ENCODE assay signal across 10 cellular contexts in genomic region chr5:57692582-57693487, GRCh38.
A peak's percentile ranks its signal among the peaks of the same experiment; 100 is the strongest.
DNase-seq lines count a peak whose midpoint lies in the region; TF ChIP-seq lines count a peak whose summit lies in the region.
"Had no signal": no experiment of that assay in that cellular context is flagged by ENCODE, and none has a peak within 500 bp of the region (broad histone marks: within the 10 kb centered on the region; RNA-seq: fewer than 3 reads in every experiment).

No MANE protein-coding gene starts in this region.

- H3K4me3 ChIP-seq in LNCaP clone FGC (ENCODE audit: low read depth, low read length) (no peak overlapping the region), iPS DF 6.9 (ENCODE audit: low read length) (no peak overlapping the region)
- H3K4me3 ChIP-seq: BLaER1 treated with 17β-estradiol and CSF1 and Interleukin-3, amounts not matched to agents 10 nM and 100 nM had no signal

- no peaks in the 10 kb centered on the region for H3K27me3 Mint-ChIP-seq in brain

- H3K27ac ChIP-seq in iPS DF 6.9 (ENCODE audit: low read length) = no peak overlapping the region

- peak overlapping the region in 2 of 5 experiments; percentile 1 to 18 for H3K4me3 Mint-ChIP-seq in brain
- H3K4me3 Mint-ChIP-seq: activated B cell treated with CpG ODN at 0.5 μM for 24 hours had no signal

- peaks cover 65% of the 10 kb centered on the region for H3K4me1 Mint-ChIP-seq in brain
- H3K4me1 Mint-ChIP-seq: activated B cell treated with CpG ODN at 0.5 μM for 24 hours had no signal

- H3K4me1 ChIP-seq in iPS DF 6.9 (ENCODE audit: control insufficient read depth, insufficient read depth, low read length) = no peaks in the 10 kb centered on the region

- DNase-seq in SHP77 (lab: John Stamatoyannopoulos, UW) (peak; percentile 20 to 30), SHP77 treated with DMSO at 0.1 percent for 48 hours (lab: John Stamatoyannopoulos, UW) (no peak), LNCaP clone FGC (ENCODE audit: low read depth) (peak; percentile 46), iPS DF 6.9 (ENCODE audit: low read depth, low spot score) (peak; percentile 35), smooth muscle cell of the brain vasculature (ENCODE audit: low read depth, low spot score) (peak; percentile 75), NCI-H2196 (lab: John Stamatoyannopoulos, UW; ENCODE audit: unreplicated experiment) (no peak)
- no peak for DNase-seq in stimulated activated naive CD4-positive, alpha-beta T cell (lab: John Stamatoyannopoulos, UW)
- DNase-seq: activated B cell treated with CpG ODN at 0.5 μM for 24 hours had no signal

- no peaks in the 10 kb centered on the region for H3K9me3 Mint-ChIP-seq in brain
- H3K9me3 Mint-ChIP-seq: activated B cell treated with CpG ODN at 0.5 μM for 24 hours had no signal

- H3K27ac Mint-ChIP-seq in brain = peak overlapping the region in 4 of 5 experiments; percentile 35 to 85 (median 54)
- H3K27ac Mint-ChIP-seq: activated B cell treated with CpG ODN at 0.5 μM for 24 hours had no signal

- H3K9me3 ChIP-seq in iPS DF 6.9 (ENCODE audit: control insufficient read depth, insufficient read depth, low read length) = no peaks in the 10 kb centered on the region
- H3K9me3 ChIP-seq: BLaER1 treated with 17β-estradiol and CSF1 and Interleukin-3, amounts not matched to agents 10 nM and 100 nM had no signal

- H3K36me3 Mint-ChIP-seq in brain = no peaks in the 10 kb centered on the region

- no peaks in the 10 kb centered on the region for H3K36me3 ChIP-seq in iPS DF 6.9 (ENCODE audit: control insufficient read depth, insufficient read depth, low read length)
- H3K36me3 ChIP-seq: BLaER1 treated with 17β-estradiol and CSF1 and Interleukin-3, amounts not matched to agents 10 nM and 100 nM had no signal

- H3K27me3 ChIP-seq in iPS DF 6.9 (ENCODE audit: control insufficient read depth, insufficient read depth, low read length) = no peaks in the 10 kb centered on the region
- H3K27me3 ChIP-seq: BLaER1 treated with 17β-estradiol and CSF1 and Interleukin-3, amounts not matched to agents 10 nM and 100 nM had no signal

- WGBS in iPS DF 6.9 (ENCODE audit: insufficient coverage, insufficient read length) = no CpG with 5 or more reads among the region's 6 CpGs

- TF ChIP-seq CTCF in LNCaP clone FGC (IDR thresholded peaks at IDR 0.05; ENCODE audit: control insufficient read depth, extremely low read depth, insufficient read depth) (no peak), brain (conservative IDR thresholded peaks at IDR 0.05) (no peak)

Comparison
In these comparisons a context has a peak if more than half of its experiments do, and no peak if none do; other contexts are left out.
1. DNase-seq: peak in SHP77 (2 of 2), LNCaP clone FGC (single experiment), iPS DF 6.9 (single experiment) and smooth muscle cell of the brain vasculature (single experiment); none in SHP77 treated with DMSO at 0.1 percent for 48 hours (single experiment), stimulated activated naive CD4-positive, alpha-beta T cell (0 of 6) and NCI-H2196 (single experiment).